ENCODE assay signal across 22 cellular contexts in genomic region chr18:79423211-79424007, GRCh38. TPM values are rescaled to one million over a fixed set of nuclear protein-coding genes. Genes with fewer than 3 reads are reported as not detected.
DNase-seq lines count a peak whose midpoint lies in the region; ATAC-seq, FAIRE-seq and TF ChIP-seq lines count a peak whose summit lies in the region.
"Had no signal": no experiment of that assay in that cellular context is flagged by ENCODE, and none has a peak within 500 bp of the region (broad histone marks: within the 10 kb centered on the region; RNA-seq: fewer than 3 reads in every experiment).

No MANE protein-coding gene starts in this region.

- no peaks in the 10 kb centered on the region for H3K9me3 ChIP-seq in heart right ventricle
- H3K9me3 ChIP-seq in left ventricle myocardium inferior (replicated peaks) = no peaks in the 10 kb centered on the region
- H3K9me3 ChIP-seq in gastroesophageal sphincter = no peaks in the 10 kb centered on the region
- H3K9me3 ChIP-seq in psoas muscle = no peaks in the 10 kb centered on the region
- H3K9me3 ChIP-seq in aorta (ENCODE audit: control insufficient read depth, low read length) = no peaks in the 10 kb centered on the region

- in situ Hi-C loops in brain microvascular endothelial cell (cut with HindIII; ENCODE audit: low pct_ligation_motif_present, low sequenced_read_pairs) = no loop called here

- H3K27me3 ChIP-seq in heart right ventricle (no peaks in the 10 kb centered on the region), left ventricle myocardium inferior (ENCODE audit: low read depth) (no peaks in the 10 kb centered on the region), gastroesophageal sphincter (no peaks in the 10 kb centered on the region), psoas muscle (ENCODE audit: insufficient read depth in 3 of 3, low read length in 2 of 3) (no peaks in the 10 kb centered on the region), aorta (ENCODE audit: control insufficient read depth in 1 of 2, insufficient read depth in 2 of 2, low read length in 1 of 2) (no peaks in the 10 kb centered on the region), brain microvascular endothelial cell (replicated peaks) (peaks cover 4% of the 10 kb centered on the region)

- no peak overlapping the region for H3K4me3 ChIP-seq in heart right ventricle
- no peak overlapping the region for H3K4me3 ChIP-seq in left ventricle myocardium inferior
- no peak overlapping the region for H3K4me3 ChIP-seq in gastroesophageal sphincter
- H3K4me3 ChIP-seq in psoas muscle = no peak overlapping the region
- no peak overlapping the region for H3K4me3 ChIP-seq in aorta (ENCODE audit: low read length in 2 of 2)
- no peak overlapping the region for H3K4me3 ChIP-seq in brain microvascular endothelial cell (ENCODE audit: low read depth, low read length)

- peak overlapping the region in 3 of 10 donors; percentile 19 to 31 (median 27) for H3K27ac ChIP-seq in heart right ventricle
- no peak overlapping the region for H3K27ac ChIP-seq in left ventricle myocardium inferior (replicated peaks)
- peak overlapping the region in 3 of 4 donors; percentile 17 to 48 (median 47) for H3K27ac ChIP-seq in gastroesophageal sphincter
- H3K27ac ChIP-seq in psoas muscle = no peak overlapping the region
- no peak overlapping the region for H3K27ac ChIP-seq in aorta (ENCODE audit: low read depth in 1 of 2, low read length in 2 of 2)
- no peak overlapping the region for H3K27ac ChIP-seq in brain microvascular endothelial cell

- intact Hi-C loops in heart right ventricle (cut with DNase I) (no loop called here), left ventricle myocardium inferior (cut with micrococcal nuclease) (no loop called here), psoas muscle (cut with DNase I) (no loop called here), aorta (cut with DNase I) (no loop called here)

- TF ChIP-seq POLR2A in gastroesophageal sphincter (IDR thresholded peaks at IDR 0.05) = no peak

- 88 to 91% methylated on average over 26 of the region's 26 CpGs for WGBS in heart right ventricle, 2 donors
- no CpG with 5 or more reads among the region's 26 CpGs for WGBS in gastroesophageal sphincter (ENCODE audit: low coverage in 1 of 2), 2 donors
- 78 to 81% (median 81%) methylated on average over 25 to 26 of the region's 26 CpGs for WGBS in psoas muscle, 3 donors
- WGBS in aorta, 2 donors = 89% methylated on average over 26 of the region's 26 CpGs

- no peak for TF ChIP-seq EP300 in gastroesophageal sphincter (IDR thresholded peaks at IDR 0.05)

- no peak for FAIRE-seq in frontal cortex (lab: Jason Lieb, UNC)
- FAIRE-seq: D721Med, GM19239, RCC 7860 had no signal

- ATAC-seq in heart right ventricle = peak in 7 of 8 donors; percentile 3 to 20 (median 14)
- peak; percentile 10 for ATAC-seq in gastroesophageal sphincter
- ATAC-seq in psoas muscle = peak in 3 of 4 donors; percentile 22 to 41 (median 22)
- ATAC-seq in aorta (ENCODE audit: low FRiP score) = peak; percentile 28
- ATAC-seq: HCT116 had no signal

- no peak for TF ChIP-seq CTCF in heart right ventricle (IDR thresholded peaks at IDR 0.05)
- TF ChIP-seq CTCF in left ventricle myocardium inferior (IDR thresholded peaks at IDR 0.05; ENCODE audit: borderline replicate concordance) = no peak
- TF ChIP-seq CTCF in gastroesophageal sphincter (IDR thresholded peaks at IDR 0.05) = no peak
- TF ChIP-seq CTCF in psoas muscle (IDR thresholded peaks at IDR 0.05) = no peak
- no peak for TF ChIP-seq CTCF in brain microvascular endothelial cell (IDR thresholded peaks at IDR 0.05; ENCODE audit: low read depth, low read length, missing control alignments)

- H3K36me3 ChIP-seq in heart right ventricle (peaks cover 0 to 36% (median 0%) of the 10 kb centered on the region in 9 donors), left ventricle myocardium inferior (peaks cover 20% of the 10 kb centered on the region), gastroesophageal sphincter (peaks cover 0 to 29% of the 10 kb centered on the region in 2 donors), psoas muscle (ENCODE audit: insufficient read depth in 1 of 2, low read depth in 1 of 2) (peaks cover 0 to 17% of the 10 kb centered on the region in 2 donors), aorta (ENCODE audit: control insufficient read depth in 1 of 2, insufficient read depth in 2 of 2, low read length in 1 of 2) (no peaks in the 10 kb centered on the region), brain microvascular endothelial cell (replicated peaks) (no peaks in the 10 kb centered on the region)

- peaks cover 0 to 36% (median 13%) of the 10 kb centered on the region in 9 donors for H3K4me1 ChIP-seq in heart right ventricle
- H3K4me1 ChIP-seq in left ventricle myocardium inferior = peaks cover 16% of the 10 kb centered on the region
- peaks cover 0 to 58% (median 19%) of the 10 kb centered on the region in 3 donors for H3K4me1 ChIP-seq in gastroesophageal sphincter
- H3K4me1 ChIP-seq in psoas muscle = peaks cover 21% of the 10 kb centered on the region
- no peaks in the 10 kb centered on the region for H3K4me1 ChIP-seq in aorta (ENCODE audit: control insufficient read depth in 1 of 2, insufficient read depth in 2 of 2, low read length in 2 of 2)

- DNase-seq in heart right ventricle (no peak), left ventricle myocardium inferior (no peak), psoas muscle (no peak), aorta (no peak), dedifferentiated amniotic fluid mesenchymal stem cell (ENCODE audit: extremely low spot score) (no peak), brain microvascular endothelial cell (no peak), frontal cortex (ENCODE audit: low spot score in 2 of 2) (no peak)
- DNase-seq: 8988T, DMS53, GF-D8, GOT3, Kasumi-1, NCI-H1694 treated with DMSO at 0.1 percent for 48 hours, NCI-H2081 treated with DMSO at 0.1 percent for 48 hours, NCI-H2171 treated with DMSO at 0.1 percent for 48 hours, NCI-H524 treated with DMSO at 0.1 percent for 48 hours, OCI-M1 had no signal

RNA-seq across cellular contexts. Expression of gene NFATC1, which starts 27.7 kb away (rescaled TPM):
- total RNA-seq in heart right ventricle (10 to 100 TPM; 14.0 to 23.8 (median 19.0) TPM), left ventricle myocardium inferior (18.3 TPM), gastroesophageal sphincter (10 to 100 TPM; 13.1 to 21.3 (median 16.2) TPM), psoas muscle (10 to 100 TPM; 21.0 to 28.7 (median 24.2) TPM), aorta (10 to 100 TPM; 37.2 to 39.2 TPM), frontal cortex (0.41 TPM)
- polyA plus RNA-seq in heart right ventricle (10 to 100 TPM in 1 of 2 donors, 1 to 10 TPM in 1; 6.3 to 12.0 TPM), psoas muscle (10 to 100 TPM in 2 of 3 donors, 1 to 10 TPM in 1; 3.0 to 20.8 (median 15.4) TPM), aorta (1 to 10 TPM; 2.0 to 7.2 TPM)

Comparison
In these comparisons a context has a peak if more than half of its experiments do, and no peak if none do; other contexts are left out.
1. H3K27ac ChIP-seq: peak in gastroesophageal sphincter (3 of 4); none in left ventricle myocardium inferior (single experiment), psoas muscle (single experiment), aorta (0 of 2) and brain microvascular endothelial cell (single experiment).
2. Peak in every context shown above with its lines, with median percentiles within 50 percentile points of each other: ATAC-seq.